ENCODE assay signal across 15 cellular contexts in the genomic region with DNA sequence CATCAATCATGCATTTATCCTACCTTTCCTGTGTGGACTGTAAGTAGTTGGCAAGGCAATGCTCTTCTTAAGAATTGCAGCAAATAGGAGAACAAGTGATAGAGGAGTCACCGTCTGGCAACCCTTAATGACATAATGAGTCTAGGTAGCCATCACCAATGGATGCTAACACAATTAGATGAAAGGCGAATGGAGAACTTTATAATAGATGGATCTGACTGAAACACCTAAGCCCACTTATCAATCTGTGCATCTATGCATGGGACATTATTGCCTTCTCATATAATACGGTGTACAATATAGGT. TPM values are rescaled to one million over a fixed set of nuclear protein-coding genes. Genes with fewer than 3 reads are reported as not detected.
"Had no signal": no experiment of that assay in that cellular context is flagged by ENCODE, and none has a peak within 500 bp of the region (broad histone marks: within the 10 kb centered on the region; RNA-seq: fewer than 3 reads in every experiment).

No MANE protein-coding gene starts in this region.

- H3K9me3 Mint-ChIP-seq: stimulated activated naive CD8-positive, alpha-beta T cell treated with anti-CD3 and anti-CD28 coated beads, Interleukin-15, Interleukin-2, amounts not matched to agents 100 ng/mL and 50 ng/mL, for 24 hours had no signal

- H3K27ac Mint-ChIP-seq: activated naive CD8-positive, alpha-beta T cell; activated T-helper 1 cell treated with anti-CD3 and anti-CD28 coated beads, Interleukin-12 subunit alpha, Interleukin-12 subunit beta, Interleukin-2, Interleukin-4 antibody, amounts not matched to agents 30 ng/mL and 10 ng/mL and 1 ng/mL, durations not matched to agents 14 hours and 24 hours and 36 hours; naive thymus-derived CD8-positive, alpha-beta T cell; stimulated activated naive CD8-positive, alpha-beta T cell treated with anti-CD3 and anti-CD28 coated beads, Interleukin-15, Interleukin-2, amounts not matched to agents 100 ng/mL and 50 ng/mL, for 24 hours had no signal

- H3K4me3 ChIP-seq: dorsolateral prefrontal cortex, lower lobe of right lung, ovary, skin epidermis, tibial nerve, uterus had no signal

- H3K9me3 ChIP-seq: lower lobe of right lung, ovary, tibial nerve, uterus had no signal

- H3K27me3 ChIP-seq: ovary, uterus had no signal

- H3K4me1 ChIP-seq: foreskin keratinocyte, lower lobe of right lung, tibial nerve, uterus had no signal

- DNase-seq: lower lobe of right lung, uterus had no signal

- H3K36me3 ChIP-seq: lower lobe of right lung, ovary, tibial nerve, uterus had no signal

- H3K4me3 Mint-ChIP-seq: activated naive CD8-positive, alpha-beta T cell; activated T-helper 1 cell treated with anti-CD3 and anti-CD28 coated beads, Interleukin-12 subunit alpha, Interleukin-12 subunit beta, Interleukin-2, Interleukin-4 antibody, amounts not matched to agents 30 ng/mL and 10 ng/mL and 1 ng/mL, durations not matched to agents 14 hours and 24 hours and 36 hours; naive thymus-derived CD8-positive, alpha-beta T cell; stimulated activated naive CD8-positive, alpha-beta T cell treated with anti-CD3 and anti-CD28 coated beads, Interleukin-15, Interleukin-2, amounts not matched to agents 100 ng/mL and 50 ng/mL, for 24 hours had no signal

- H3K27ac ChIP-seq: dorsolateral prefrontal cortex, foreskin keratinocyte, lower lobe of right lung, ovary, skin epidermis, tibial nerve, uterus had no signal

RNA-seq across cellular contexts. Expression of a gene that starts 18.9 kb away (rescaled TPM):
- total RNA-seq: activated T-helper 1 cell treated with anti-CD3 and anti-CD28 coated beads, Interleukin-12 subunit alpha, Interleukin-12 subunit beta, Interleukin-2, Interleukin-4 antibody, amounts not matched to agents 30 ng/mL and 10 ng/mL and 1 ng/mL, durations not matched to agents 14 hours and 24 hours and 36 hours; epithelial cell of proximal tubule; fibroblast of lung; mesenteric fat pad; pulmonary artery endothelial cell; tibial nerve had no signal
- polyA plus RNA-seq: fibroblast of lung had no signal
